In the genomic region with DNA sequence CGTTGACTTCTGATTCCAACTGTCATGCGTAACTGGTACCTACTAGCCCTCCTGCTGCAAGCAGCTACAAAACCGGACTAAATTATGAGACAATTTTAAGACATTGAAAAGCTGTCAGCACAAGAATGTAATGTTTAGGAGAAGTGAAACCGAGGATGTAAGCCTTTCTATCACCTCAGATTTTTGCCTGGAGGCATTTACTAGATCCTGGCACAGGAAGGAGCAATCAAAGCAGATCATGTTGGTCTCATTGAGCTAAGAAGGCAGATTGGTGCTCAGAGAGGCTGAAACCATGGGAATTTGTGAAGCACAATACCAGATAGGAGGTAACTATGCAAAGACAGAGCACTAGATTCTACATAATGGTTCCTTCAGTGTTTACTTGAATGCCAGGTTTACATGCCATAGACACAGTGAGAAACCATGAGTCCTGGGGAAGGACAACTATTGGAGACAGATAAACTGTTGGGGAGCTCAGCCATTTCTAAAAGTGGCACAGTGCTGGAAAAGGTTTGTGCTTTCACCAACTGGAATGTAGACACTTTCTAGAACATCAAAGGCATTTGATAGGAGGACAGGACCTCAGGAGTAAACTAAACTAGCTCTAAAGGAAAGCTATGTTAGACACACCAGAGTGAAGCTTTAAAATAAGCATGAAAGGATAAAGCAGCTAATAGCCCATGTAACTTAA, we compare ENCODE assay signal across 22 cellular contexts.
DNase-seq lines count a peak whose midpoint lies in the region; ATAC-seq and TF ChIP-seq lines count a peak whose summit lies in the region.
"Had no signal": no experiment of that assay in that cellular context is flagged by ENCODE, and none has a peak within 500 bp of the region (broad histone marks: within the 10 kb centered on the region; RNA-seq: fewer than 3 reads in every experiment).

No MANE protein-coding gene starts in this region.

- no peak overlapping the region for H2BK5ac ChIP-seq in mesendoderm (ENCODE audit: low read length)

- no peak overlapping the region for H2BK15ac ChIP-seq in mesendoderm (replicated peaks; ENCODE audit: low read depth)

- no peak for ATAC-seq in upper lobe of right lung

- no peaks in the 10 kb centered on the region for H3K79me1 ChIP-seq in mesendoderm (ENCODE audit: low read length)

- H3K4ac ChIP-seq in mesendoderm (ENCODE audit: low read depth, low read length): no peak overlapping the region

- WGBS in mesendoderm (ENCODE audit: extremely low coverage, insufficient coverage, low lambda C conversion rate): 100% methylated on average over 1 of the region's 4 CpGs

- H3K23ac ChIP-seq in mesendoderm (ENCODE audit: low read length): no peak overlapping the region

- H3K27me3 ChIP-seq in mesendoderm (ENCODE audit: insufficient read depth, low read length, poor library complexity) (no peaks in the 10 kb centered on the region), upper lobe of right lung (no peaks in the 10 kb centered on the region)
- H3K27me3 ChIP-seq: BLaER1, Peyer's patch, SJSA1 had no signal

- no peak overlapping the region for H2BK120ac ChIP-seq in mesendoderm (ENCODE audit: low read depth, low read length)

- H3K4me2 ChIP-seq in mesendoderm (ENCODE audit: low read length): no peak overlapping the region
- H3K4me2 ChIP-seq: BLaER1 had no signal

- no peaks in the 10 kb centered on the region for H3K79me2 ChIP-seq in mesendoderm (ENCODE audit: control insufficient read depth, insufficient read depth, low read length)

- no peak overlapping the region for H3K27ac ChIP-seq in mesendoderm (ENCODE audit: low read depth, low read length)
- no peak overlapping the region for H3K27ac ChIP-seq in upper lobe of right lung
- H3K27ac ChIP-seq: BLaER1, GM23248, Peyer's patch, SJSA1 had no signal

- H2AK5ac ChIP-seq in mesendoderm (ENCODE audit: low read length): no peak overlapping the region

- no peak overlapping the region for H4K5ac ChIP-seq in mesendoderm (ENCODE audit: low read length)

- no peaks in the 10 kb centered on the region for H3K9me3 ChIP-seq in upper lobe of right lung
- H3K9me3 ChIP-seq: BLaER1, Peyer's patch, SJSA1 had no signal

- H3K4me1 ChIP-seq in mesendoderm (ENCODE audit: control insufficient read depth, low read depth, low read length): no peaks in the 10 kb centered on the region
- H3K4me1 ChIP-seq in upper lobe of right lung: peaks cover under 1% of the 10 kb centered on the region
- H3K4me1 ChIP-seq: BLaER1, Peyer's patch, SJSA1 had no signal

- intact Hi-C loops in upper lobe of right lung (cut with DNase I): no loop called here

- H3K36me3 ChIP-seq in mesendoderm (ENCODE audit: control insufficient read depth, insufficient read depth, low read length): no peaks in the 10 kb centered on the region
- no peaks in the 10 kb centered on the region for H3K36me3 ChIP-seq in upper lobe of right lung
- H3K36me3 ChIP-seq: BLaER1, Peyer's patch, SJSA1 had no signal

- no peak for TF ChIP-seq CTCF in upper lobe of right lung (IDR thresholded peaks at IDR 0.05)

- no peak overlapping the region for H4K8ac ChIP-seq in mesendoderm (ENCODE audit: low read depth, low read length)

- H3K56ac ChIP-seq in mesendoderm (ENCODE audit: low read length): no peak overlapping the region

- H3K4me3 ChIP-seq in mesendoderm (ENCODE audit: low read length): no peak overlapping the region
- H3K4me3 ChIP-seq in upper lobe of right lung: no peak overlapping the region
- H3K4me3 ChIP-seq: BLaER1, GM23248, Peyer's patch, SJSA1 had no signal

- peak; percentile 7 for DNase-seq in COLO829 (ENCODE audit: low spot score)
- peak; percentile 9 for DNase-seq in MV-4-11 (lab: John Stamatoyannopoulos, UW)
- peak; percentile 55 for DNase-seq in RPMI8226
- peak; percentile 10 for DNase-seq in mesendoderm
- DNase-seq in NCI-H146 treated with DMSO at 0.1 percent for 48 hours (lab: John Stamatoyannopoulos, UW; ENCODE audit: unreplicated experiment): no peak
- no peak for DNase-seq in upper lobe of right lung
- no peak for DNase-seq in HCEC 1CT
- DNase-seq: CD4-positive, CD25-positive, alpha-beta regulatory T cell; GM23248; H9; HFFc6; IMR-90; KG1; MM.1S; NCI-H1105; NCI-H1436 treated with DMSO at 0.1 percent for 48 hours; NCI-H2029; NCI-H526 treated with DMSO at 0.1 percent for 48 hours; OCI-M1; Peyer's patch had no signal

- H3K18ac ChIP-seq in mesendoderm (ENCODE audit: low read length): no peak overlapping the region

- H3K9ac ChIP-seq in mesendoderm (ENCODE audit: low read length): no peak overlapping the region
- H3K9ac ChIP-seq: BLaER1, GM23248 had no signal

Comparison
In these comparisons a context has a peak if more than half of its experiments do, and no peak if none do; other contexts are left out.
1. DNase-seq: peak in COLO829 (single experiment), MV-4-11 (single experiment), RPMI8226 (single experiment) and mesendoderm (single experiment); none in NCI-H146 treated with DMSO at 0.1 percent for 48 hours (single experiment), upper lobe of right lung (single experiment) and HCEC 1CT (single experiment).